1 cellular context compared by ENCODE assay signal in genomic region chr10:116753759-116754158, GRCh38.
TF ChIP-seq lines count a peak whose summit lies in the region.

No MANE protein-coding gene starts in this region.

TF ChIP-seq in HepG2, 621 proteins besides CTCF, POLR2A, EP300 and RAD21 (continued from another document):
- TF ChIP-seq LBX2 (CRISPR knock-in tag; IDR thresholded peaks at IDR 0.05; ENCODE audit: borderline replicate concordance): no peak
TF ChIP-seq in HepG2: peak in this region for 0.
